ENCODE assay signal across 1 cellular context in genomic region chr16:89060207-89060794, GRCh38.
TF ChIP-seq lines count a peak whose summit lies in the region.

No MANE protein-coding gene starts in this region.

TF ChIP-seq in HepG2, 621 proteins besides CTCF, POLR2A, EP300 and RAD21 (continued from another document):
- no peak for TF ChIP-seq PLSCR1 (CRISPR knock-in tag; IDR thresholded peaks at IDR 0.05; ENCODE audit: borderline replicate concordance)
- TF ChIP-seq SNAI1 (CRISPR knock-in tag; IDR thresholded peaks at IDR 0.05; ENCODE audit: borderline replicate concordance) = no peak
- TF ChIP-seq ZNF747 (CRISPR knock-in tag; IDR thresholded peaks at IDR 0.05; ENCODE audit: borderline replicate concordance) = no peak
- no peak for TF ChIP-seq HNRNPLL (IDR thresholded peaks at IDR 0.05; ENCODE audit: low read depth, low read length, poor library complexity, severe bottlenecking)
